ENCODE assay signal across 8 cellular contexts in the genomic region with DNA sequence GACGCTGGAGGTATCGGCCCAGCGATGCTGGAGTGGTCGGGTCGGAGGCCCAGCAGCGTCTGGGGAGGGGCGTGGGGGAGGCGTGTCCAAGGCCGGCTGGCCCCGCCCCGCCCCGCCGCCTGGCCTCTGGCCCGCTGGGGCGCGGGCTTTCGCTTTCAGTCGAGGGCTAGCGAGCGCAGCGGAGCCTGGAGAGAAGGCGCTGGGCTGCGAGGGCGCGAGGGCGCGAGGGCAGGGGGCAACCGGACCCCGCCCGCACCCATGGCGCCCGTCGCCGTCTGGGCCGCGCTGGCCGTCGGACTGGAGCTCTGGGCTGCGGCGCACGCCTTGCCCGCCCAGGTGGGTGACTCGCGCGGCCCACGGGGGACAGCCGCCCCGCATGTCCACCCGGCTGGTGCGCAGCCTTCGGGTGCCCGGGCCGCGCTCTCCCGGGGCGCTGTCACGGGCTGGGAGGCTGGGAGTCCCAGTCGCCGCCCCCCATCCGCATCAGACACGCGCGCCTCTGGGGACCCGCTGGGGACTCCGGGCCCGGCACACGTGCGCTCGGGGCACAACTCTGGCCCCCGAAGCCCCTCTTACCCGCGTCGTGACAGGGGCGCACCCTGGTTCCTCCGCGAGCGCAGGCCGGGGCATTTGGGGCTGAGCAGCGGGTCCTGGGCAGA. TPM values are rescaled to one million over a fixed set of nuclear protein-coding genes. Genes with fewer than 3 reads are reported as not detected.
DNase-seq lines count a peak whose midpoint lies in the region; ATAC-seq and FAIRE-seq lines count a peak whose summit lies in the region.

A gene (plus strand): TSS at position 158 of the 659 bp plus-strand sequence. CDS start 101 bp downstream, at position 259.

- intact Hi-C loops in left ventricle myocardium superior (cut with micrococcal nuclease) = no loop called here

- no peaks in the 10 kb centered on the region for H3K27me3 Mint-ChIP-seq in activated naive CD8-positive, alpha-beta T cell treated with anti-CD3 and anti-CD28 coated beads, Interleukin-2, amount 50 U/mL, for 24 hours

- FAIRE-seq in RCC 7860 (lab: Jason Lieb, UNC) = no peak

- peaks cover 5% of the 10 kb centered on the region for H3K9me3 Mint-ChIP-seq in activated naive CD8-positive, alpha-beta T cell treated with anti-CD3 and anti-CD28 coated beads, Interleukin-2, amount 50 U/mL, for 24 hours

- peak within 1 kb of the TSS; percentile 100 for H3K27ac Mint-ChIP-seq in activated naive CD8-positive, alpha-beta T cell treated with anti-CD3 and anti-CD28 coated beads, Interleukin-2, amount 50 U/mL, for 24 hours

- H3K4me1 Mint-ChIP-seq in activated naive CD8-positive, alpha-beta T cell treated with anti-CD3 and anti-CD28 coated beads, Interleukin-2, amount 50 U/mL, for 24 hours = peaks cover 73% of the 10 kb centered on the region

- H3K4me3 Mint-ChIP-seq in activated naive CD8-positive, alpha-beta T cell treated with anti-CD3 and anti-CD28 coated beads, Interleukin-2, amount 50 U/mL, for 24 hours = peak within 1 kb of the TSS; percentile 100

- peak within 1 kb of the TSS; percentile 64 for H3K4me3 ChIP-seq in skeletal muscle cell (ENCODE audit: low read depth, low read length)

- ATAC-seq in GM18502 (IDR thresholded peaks at IDR 0.05; ENCODE audit: poor library complexity, unreplicated experiment) (peak; percentile 53), HG02938 (IDR thresholded peaks at IDR 0.05; ENCODE audit: unreplicated experiment) (peak; percentile 47), left ventricle myocardium superior (peak; percentile 68), HG02763 (IDR thresholded peaks at IDR 0.05; ENCODE audit: unreplicated experiment) (no peak)
- peak; percentile 45 for ATAC-seq in activated naive CD8-positive, alpha-beta T cell treated with anti-CD3 and anti-CD28 coated beads, Interleukin-2, amount 50 U/mL, for 24 hours

- H3K36me3 Mint-ChIP-seq in activated naive CD8-positive, alpha-beta T cell treated with anti-CD3 and anti-CD28 coated beads, Interleukin-2, amount 50 U/mL, for 24 hours (ENCODE audit: low read depth) = peaks cover 39% of the 10 kb centered on the region

- DNase-seq in SKM-1 treated with dmso at 0.1 percent for 144 hours (lab: John Stamatoyannopoulos, UW; ENCODE audit: unreplicated experiment) = peak; percentile 55
- peak; percentile 83 for DNase-seq in activated naive CD8-positive, alpha-beta T cell treated with anti-CD3 and anti-CD28 coated beads, Interleukin-2, amount 50 U/mL, for 24 hours
- peak; percentile 89 for DNase-seq in left ventricle myocardium superior
- DNase-seq in skeletal muscle cell (ENCODE audit: low read depth) = no peak
- no peak for DNase-seq in RCC 7860 (ENCODE audit: low spot score)

RNA-seq across cellular contexts. Expression of the gene that starts here (rescaled TPM):
- total RNA-seq in left ventricle myocardium superior = 13.0 TPM

Comparison
In these comparisons a context has a peak if more than half of its experiments do, and no peak if none do; other contexts are left out.
1. DNase-seq: peak in SKM-1 treated with dmso at 0.1 percent for 144 hours (single experiment), activated naive CD8-positive, alpha-beta T cell treated with anti-CD3 and anti-CD28 coated beads, Interleukin-2, amount 50 U/mL, for 24 hours (single experiment) and left ventricle myocardium superior (single experiment); none in skeletal muscle cell (single experiment) and RCC 7860 (single experiment).